ENCODE assay signal across 38 cellular contexts in genomic region chr16:4811242-4811641, GRCh38. TPM values are rescaled to one million over a fixed set of nuclear protein-coding genes. Genes with fewer than 3 reads are reported as not detected.
"Had no signal": no experiment of that assay in that cellular context is flagged by ENCODE, and none has a peak within 500 bp of the region (broad histone marks: within the 10 kb centered on the region; RNA-seq: fewer than 3 reads in every experiment).

No MANE protein-coding gene starts in this region.

- H3K9me3 ChIP-seq: colonic mucosa, gastroesophageal sphincter, neutrophil, ovary, sigmoid colon, vagina had no signal

- H3K27me3 ChIP-seq: colonic mucosa, dorsolateral prefrontal cortex, gastroesophageal sphincter, hepatocyte, neutrophil, ovary, sigmoid colon, vagina had no signal

- DNase-seq: activated CD4-positive, alpha-beta memory T cell treated with anti-CD3 and anti-CD28 coated beads for 36 hours; activated CD4-positive, alpha-beta T cell treated with anti-CD3 and anti-CD28 coated beads, Interleukin-2, amount 10 ng/mL, durations not matched to agents 24 days and 14 days; activated gamma-delta T cell treated with Interleukin-2 at 50 U/mL for 16 hours; activated T-cell treated with anti-CD3 and anti-CD28 coated beads, Interleukin-2, amount 50 U/mL, for 4 hours; anterior cingulate cortex; cerebellar nuclear complex; colonic mucosa; dorsolateral prefrontal cortex; effector memory CD4-positive, alpha-beta T cell; left cardiac atrium; naive B cell; nephron progenitor cell; ovary; retina; sigmoid colon; small intestine; stimulated activated CD4-positive, alpha-beta T cell treated with anti-CD3 and anti-CD28 coated beads, Interleukin-4, amount 100 ng/mL, for 24 hours; stimulated activated naive CD8-positive, alpha-beta T cell treated with anti-CD3 and anti-CD28 coated beads, Interleukin-15, amount 100 ng/mL, for 72 hours; substantia nigra had no signal

- H3K4me3 ChIP-seq: colonic mucosa, dorsolateral prefrontal cortex, gastroesophageal sphincter, hepatocyte, ovary, sigmoid colon, vagina had no signal

- H3K9me3 Mint-ChIP-seq: activated CD4-positive, alpha-beta memory T cell treated with anti-CD3 and anti-CD28 coated beads for 36 hours; activated CD4-positive, alpha-beta T cell treated with anti-CD3 and anti-CD28 coated beads, Interleukin-2, amount 10 ng/mL, durations not matched to agents 24 days and 14 days; activated naive CD4-positive, alpha-beta T cell treated with anti-CD3 and anti-CD28 coated beads, Interleukin-2, amount 50 U/mL, for 24 hours; activated T-cell treated with anti-CD3 and anti-CD28 coated beads, Interleukin-2, amount 50 U/mL, for 4 hours; activated T-helper 17 cell treated with anti-CD3 and anti-CD28 coated beads, Interleukin-2, amount 50 U/mL, for 72 hours; mesothelial cell of epicardium; naive B cell; nephron progenitor cell; stimulated activated effector memory CD8-positive, alpha-beta T cell treated with anti-CD3 and anti-CD28 coated beads, Interleukin-12 subunit alpha, Interleukin-12 subunit beta, amount 100 ng/mL, for 72 hours; stimulated activated naive CD8-positive, alpha-beta T cell treated with anti-CD3 and anti-CD28 coated beads, Interleukin-15, amount 100 ng/mL, for 72 hours; type B pancreatic cell had no signal

- H3K27me3 Mint-ChIP-seq: activated CD4-positive, alpha-beta memory T cell treated with anti-CD3 and anti-CD28 coated beads for 36 hours; activated CD4-positive, alpha-beta T cell treated with anti-CD3 and anti-CD28 coated beads, Interleukin-2, amount 10 ng/mL, durations not matched to agents 24 days and 14 days; activated naive CD4-positive, alpha-beta T cell treated with anti-CD3 and anti-CD28 coated beads, Interleukin-2, amount 50 U/mL, for 24 hours; activated T-helper 17 cell treated with anti-CD3 and anti-CD28 coated beads, Interleukin-2, amount 50 U/mL, for 72 hours; naive B cell; progenitor cell of endocrine pancreas; stimulated activated naive CD8-positive, alpha-beta T cell treated with anti-CD3 and anti-CD28 coated beads, Interleukin-15, amount 100 ng/mL, for 72 hours; type B pancreatic cell had no signal

- H3K27ac Mint-ChIP-seq: activated CD4-positive, alpha-beta memory T cell treated with anti-CD3 and anti-CD28 coated beads for 36 hours; mesothelial cell of epicardium; progenitor cell of endocrine pancreas; stimulated activated effector memory CD8-positive, alpha-beta T cell treated with anti-CD3 and anti-CD28 coated beads, Interleukin-12 subunit alpha, Interleukin-12 subunit beta, amount 100 ng/mL, for 72 hours had no signal

- H3K4me1 Mint-ChIP-seq: activated CD4-positive, alpha-beta T cell treated with anti-CD3 and anti-CD28 coated beads, Interleukin-2, amount 10 ng/mL, durations not matched to agents 24 days and 14 days; activated T-helper 17 cell treated with anti-CD3 and anti-CD28 coated beads, Interleukin-2, amount 50 U/mL, for 72 hours; mesothelial cell of epicardium; nephron progenitor cell; stimulated activated naive CD8-positive, alpha-beta T cell treated with anti-CD3 and anti-CD28 coated beads, Interleukin-15, amount 100 ng/mL, for 72 hours had no signal

- H3K36me3 ChIP-seq: ovary had no signal

- H3K4me3 Mint-ChIP-seq: activated CD4-positive, alpha-beta memory T cell treated with anti-CD3 and anti-CD28 coated beads for 36 hours; activated CD4-positive, alpha-beta T cell treated with anti-CD3 and anti-CD28 coated beads, Interleukin-2, amount 10 ng/mL, durations not matched to agents 24 days and 14 days; activated naive CD4-positive, alpha-beta T cell treated with anti-CD3 and anti-CD28 coated beads, Interleukin-2, amount 50 U/mL, for 24 hours; activated T-cell treated with anti-CD3 and anti-CD28 coated beads, Interleukin-2, amount 50 U/mL, for 4 hours; activated T-helper 17 cell treated with anti-CD3 and anti-CD28 coated beads, Interleukin-2, amount 50 U/mL, for 72 hours; mesothelial cell of epicardium; naive B cell; nephron progenitor cell; stimulated activated effector memory CD8-positive, alpha-beta T cell treated with anti-CD3 and anti-CD28 coated beads, Interleukin-12 subunit alpha, Interleukin-12 subunit beta, amount 100 ng/mL, for 72 hours; stimulated activated naive CD8-positive, alpha-beta T cell treated with anti-CD3 and anti-CD28 coated beads, Interleukin-15, amount 100 ng/mL, for 72 hours; type B pancreatic cell had no signal

- H3K27ac ChIP-seq: colonic mucosa, hepatocyte, neutrophil, ovary, sigmoid colon, vagina had no signal

- H3K4me1 ChIP-seq: colonic mucosa, vagina had no signal

- FAIRE-seq: bronchial epithelial cell, keratinocyte, small intestine had no signal

- ATAC-seq: activated CD4-positive, CD25-positive, alpha-beta regulatory T cell treated with anti-CD3 and anti-CD28 coated beads, Interleukin-2, amount 50 U/mL, for 24 hours; activated T-cell treated with anti-CD3 and anti-CD28 coated beads, Interleukin-2, amount 50 U/mL, for 4 hours; activated T-helper 17 cell treated with anti-CD3 and anti-CD28 coated beads, Interleukin-2, amount 50 U/mL, for 72 hours; gastroesophageal sphincter; left cardiac atrium; stimulated activated naive CD8-positive, alpha-beta T cell treated with anti-CD3 and anti-CD28 coated beads, Interleukin-15, amount 100 ng/mL, for 72 hours had no signal

RNA-seq across cellular contexts. Expression of gene SMIM22, which starts 16.1 kb away (rescaled TPM):
- total RNA-seq: activated CD4-positive, alpha-beta memory T cell treated with anti-CD3 and anti-CD28 coated beads for 36 hours; activated CD4-positive, alpha-beta T cell treated with anti-CD3 and anti-CD28 coated beads, Interleukin-2, amount 10 ng/mL, durations not matched to agents 24 days and 14 days; activated T-cell treated with anti-CD3 and anti-CD28 coated beads, Interleukin-2, amount 50 U/mL, for 4 hours; activated T-helper 17 cell treated with anti-CD3 and anti-CD28 coated beads, Interleukin-2, amount 50 U/mL, for 72 hours; fibroblast of lung; fibroblast of villous mesenchyme; gastroesophageal sphincter; hepatocyte; left cardiac atrium; mesothelial cell of epicardium; progenitor cell of endocrine pancreas; sigmoid colon; T-helper 1 cell treated with Interleukin-12 subunit alpha and Interleukin-12 subunit beta and Interleukin-4 antibody, amounts not matched to agents 30 ng/mL and 1 ng/mL, for 36 hours; vagina had no signal
- polyA plus RNA-seq: fibroblast of lung, ovary had no signal

RNA-seq across cellular contexts. Expression of gene SEPTIN12, which starts 23.1 kb away (rescaled TPM):
- total RNA-seq: activated CD4-positive, alpha-beta memory T cell treated with anti-CD3 and anti-CD28 coated beads for 36 hours; activated CD4-positive, alpha-beta T cell treated with anti-CD3 and anti-CD28 coated beads, Interleukin-2, amount 10 ng/mL, durations not matched to agents 24 days and 14 days; activated T-cell treated with anti-CD3 and anti-CD28 coated beads, Interleukin-2, amount 50 U/mL, for 4 hours; activated T-helper 17 cell treated with anti-CD3 and anti-CD28 coated beads, Interleukin-2, amount 50 U/mL, for 72 hours; bronchial epithelial cell; colonic mucosa; epithelial cell of proximal tubule; fibroblast of lung; fibroblast of villous mesenchyme; gastroesophageal sphincter; hepatocyte; left cardiac atrium; lower leg skin; progenitor cell of endocrine pancreas; sigmoid colon; T-helper 1 cell treated with Interleukin-12 subunit alpha and Interleukin-12 subunit beta and Interleukin-4 antibody, amounts not matched to agents 30 ng/mL and 1 ng/mL, for 36 hours; vagina had no signal
- polyA plus RNA-seq: adipose tissue, fibroblast of lung, hepatocyte, keratinocyte, ovary, small intestine had no signal
